ENCODE assay signal across 1 cellular context in genomic region chr6:156832166-156832743, GRCh38.
TF ChIP-seq lines count a peak whose summit lies in the region.

No MANE protein-coding gene starts in this region.

TF ChIP-seq in HEK293, 187 proteins besides CTCF, POLR2A, EP300 and RAD21 (continued from another document):
- no peak for TF ChIP-seq ZNF18 (tag by site-specific recombination; IDR thresholded peaks at IDR 0.05)
- no peak for TF ChIP-seq ZSCAN5A (tag by site-specific recombination; IDR thresholded peaks at IDR 0.05)
- TF ChIP-seq ZNF518A (tag by site-specific recombination; conservative IDR thresholded peaks at IDR 0.05; ENCODE audit: low read depth), result no peak
- TF ChIP-seq ZNF792 (tag by site-specific recombination; IDR thresholded peaks at IDR 0.05), result no peak
- peak; percentile 67 for TF ChIP-seq SP2 (tag by site-specific recombination; IDR thresholded peaks at IDR 0.05)
- TF ChIP-seq MEIS1 (CRISPR knock-in tag; IDR thresholded peaks at IDR 0.05; ENCODE audit: borderline replicate concordance), result no peak
- TF ChIP-seq ZNF600 (tag by site-specific recombination; IDR thresholded peaks at IDR 0.05), result 0 out of 2 replicates have a peak, but pooled peaks have one; percentile 12
- no peak for TF ChIP-seq ZNF639 (tag by site-specific recombination; IDR thresholded peaks at IDR 0.05)
- no peak for TF ChIP-seq ZNF23 (tag by site-specific recombination; IDR thresholded peaks at IDR 0.05; ENCODE audit: borderline replicate concordance)
- TF ChIP-seq ZNF140 (tag by site-specific recombination; IDR thresholded peaks at IDR 0.05), result no peak
- TF ChIP-seq ZNF202 (tag by site-specific recombination; IDR thresholded peaks at IDR 0.05; ENCODE audit: borderline replicate concordance), result no peak
- no peak for TF ChIP-seq ZNF155 (tag by site-specific recombination; IDR thresholded peaks at IDR 0.05)
- no peak for TF ChIP-seq ZNF704 (tag by site-specific recombination; IDR thresholded peaks at IDR 0.05)
- no peak for TF ChIP-seq ZNF211 (tag by site-specific recombination; IDR thresholded peaks at IDR 0.05; ENCODE audit: low read depth)
- TF ChIP-seq ZNF473 (tag by site-specific recombination; IDR thresholded peaks at IDR 0.05), result no peak
- no peak for TF ChIP-seq ZNF658 (tag by site-specific recombination; IDR thresholded peaks at IDR 0.05)
- TF ChIP-seq ZNF16 (tag by site-specific recombination; IDR thresholded peaks at IDR 0.05; ENCODE audit: low read depth), result no peak
- TF ChIP-seq ZNF664 (tag by site-specific recombination; IDR thresholded peaks at IDR 0.05), result no peak
- no peak for TF ChIP-seq ZNF426 (tag by site-specific recombination; IDR thresholded peaks at IDR 0.05)
- TF ChIP-seq ZNF239 (tag by site-specific recombination; IDR thresholded peaks at IDR 0.05), result no peak
- TF ChIP-seq ZNF350 (tag by site-specific recombination; IDR thresholded peaks at IDR 0.05), result peak; percentile 96
- peak; percentile 64 for TF ChIP-seq FEZF1 (tag by site-specific recombination; IDR thresholded peaks at IDR 0.05)
- no peak for TF ChIP-seq ZNF610 (tag by site-specific recombination; IDR thresholded peaks at IDR 0.05; ENCODE audit: borderline replicate concordance)
- no peak for TF ChIP-seq MZF1 (tag by site-specific recombination; IDR thresholded peaks at IDR 0.05; ENCODE audit: borderline replicate concordance)
- TF ChIP-seq ZNF366 (tag by site-specific recombination; conservative IDR thresholded peaks at IDR 0.05), result peak; percentile 36; the same call in 1 of the 2 replicates
- TF ChIP-seq ZBTB49 (tag by site-specific recombination; IDR thresholded peaks at IDR 0.05; ENCODE audit: low read depth), result no peak
- TF ChIP-seq ZSCAN16 (tag by site-specific recombination; IDR thresholded peaks at IDR 0.05), result no peak
- TF ChIP-seq ZIC2 (tag by site-specific recombination; IDR thresholded peaks at IDR 0.05), result peak; percentile 40
